In genomic region chr13:41098761-41099160, GRCh38 we compare ENCODE assay signal across 26 cellular contexts.
"Had no signal": no experiment of that assay in that cellular context is flagged by ENCODE, and none has a peak within 500 bp of the region (broad histone marks: within the 10 kb centered on the region; RNA-seq: fewer than 3 reads in every experiment).

No MANE protein-coding gene starts in this region.

- H3K27ac ChIP-seq: ascending aorta, breast epithelium, cardiac muscle cell, colonic mucosa had no signal

- H3K27me3 Mint-ChIP-seq: activated CD4-positive, alpha-beta T cell treated with anti-CD3 and anti-CD28 coated beads, Interleukin-2, amount 10 ng/mL, durations not matched to agents 7 days and 5 days; activated naive CD4-positive, alpha-beta T cell treated with anti-CD3 and anti-CD28 coated beads, Interleukin-2, amount 10 ng/mL, durations not matched to agents 7 days and 5 days; activated T-cell treated with anti-CD3 and anti-CD28 coated beads, Interleukin-2, amount 50 U/mL, for 24 hours had no signal

- H3K9me3 ChIP-seq: ascending aorta, breast epithelium, colonic mucosa had no signal

- H3K36me3 ChIP-seq: ascending aorta, breast epithelium, cardiac muscle cell, colonic mucosa had no signal

- DNase-seq: activated CD4-positive, alpha-beta memory T cell treated with anti-CD3 and anti-CD28 coated beads, Interleukin-2, amount 10 ng/mL, durations not matched to agents 7 days and 5 days; activated CD4-positive, alpha-beta T cell treated with anti-CD3 and anti-CD28 coated beads for 1 hour; activated CD4-positive, alpha-beta T cell treated with anti-CD3 and anti-CD28 coated beads for 4 hours; activated CD4-positive, alpha-beta T cell treated with anti-CD3 and anti-CD28 coated beads, Interleukin-2, amount 10 ng/mL, durations not matched to agents 7 days and 5 days; activated CD4-positive, alpha-beta T cell treated with anti-CD3 and anti-CD28 coated beads, Interleukin-2, amount 50 U/mL, for 4 hours; activated CD8-positive, alpha-beta memory T cell treated with anti-CD3 and anti-CD28 coated beads, Interleukin-2, amount 50 U/mL, for 48 hours; activated gamma-delta T cell; activated naive CD4-positive, alpha-beta T cell; activated naive CD4-positive, alpha-beta T cell treated with anti-CD3 and anti-CD28 coated beads, Interleukin-2, amount 10 ng/mL, durations not matched to agents 7 days and 5 days; activated naive CD8-positive, alpha-beta T cell treated with anti-CD3 and anti-CD28 coated beads, Interleukin-2, amount 10 ng/mL, durations not matched to agents 7 days and 5 days; activated T-cell treated with anti-CD3 and anti-CD28 coated beads for 4 hours; activated T-cell treated with anti-CD3 and anti-CD28 coated beads, Interleukin-2, amount 50 U/mL, for 24 hours; activated T-cell treated with anti-CD3 and anti-CD28 coated beads, Interleukin-2, amount 50 U/mL, for 72 hours; central memory CD4-positive, alpha-beta T cell; cerebellar nuclear complex; colonic mucosa; effector memory CD4-positive, alpha-beta T cell; foreskin fibroblast; T-helper 2 cell had no signal

- H3K4me1 Mint-ChIP-seq: activated CD4-positive, alpha-beta memory T cell treated with anti-CD3 and anti-CD28 coated beads, Interleukin-2, amount 10 ng/mL, durations not matched to agents 7 days and 5 days; activated CD4-positive, alpha-beta T cell treated with anti-CD3 and anti-CD28 coated beads, Interleukin-2, amount 10 ng/mL, durations not matched to agents 7 days and 5 days; activated naive CD4-positive, alpha-beta T cell treated with anti-CD3 and anti-CD28 coated beads, Interleukin-2, amount 10 ng/mL, durations not matched to agents 7 days and 5 days; activated naive CD8-positive, alpha-beta T cell treated with anti-CD3 and anti-CD28 coated beads, Interleukin-2, amount 10 ng/mL, durations not matched to agents 7 days and 5 days; brain; endodermal cell had no signal

- H3K36me3 Mint-ChIP-seq: activated naive CD4-positive, alpha-beta T cell treated with anti-CD3 and anti-CD28 coated beads, Interleukin-2, amount 10 ng/mL, durations not matched to agents 7 days and 5 days; activated naive CD4-positive, alpha-beta T cell treated with anti-CD3 and anti-CD28 coated beads, Interleukin-2, amount 50 U/mL, for 72 hours; activated naive CD8-positive, alpha-beta T cell treated with anti-CD3 and anti-CD28 coated beads, Interleukin-2, amount 10 ng/mL, durations not matched to agents 7 days and 5 days; brain had no signal

- H3K4me3 Mint-ChIP-seq: activated CD4-positive, alpha-beta memory T cell treated with anti-CD3 and anti-CD28 coated beads, Interleukin-2, amount 10 ng/mL, durations not matched to agents 7 days and 5 days; activated CD4-positive, alpha-beta T cell treated with anti-CD3 and anti-CD28 coated beads, Interleukin-2, amount 10 ng/mL, durations not matched to agents 7 days and 5 days; activated naive CD4-positive, alpha-beta T cell treated with anti-CD3 and anti-CD28 coated beads, Interleukin-2, amount 10 ng/mL, durations not matched to agents 7 days and 5 days; activated naive CD8-positive, alpha-beta T cell treated with anti-CD3 and anti-CD28 coated beads, Interleukin-2, amount 10 ng/mL, durations not matched to agents 7 days and 5 days; activated T-cell treated with anti-CD3 and anti-CD28 coated beads, Interleukin-2, amount 50 U/mL, for 24 hours; activated T-cell treated with anti-CD3 and anti-CD28 coated beads, Interleukin-2, amount 50 U/mL, for 72 hours; brain; endodermal cell had no signal

- H3K4me3 ChIP-seq: ascending aorta, breast epithelium, cardiac muscle cell, colonic mucosa had no signal

- H3K4me1 ChIP-seq: ascending aorta, breast epithelium, colonic mucosa had no signal

- H3K9me3 Mint-ChIP-seq: activated naive CD4-positive, alpha-beta T cell treated with anti-CD3 and anti-CD28 coated beads, Interleukin-2, amount 50 U/mL, for 72 hours had no signal

- ATAC-seq: activated naive CD4-positive, alpha-beta T cell treated with anti-CD3 and anti-CD28 coated beads, Interleukin-2, amount 50 U/mL, for 72 hours; activated T-cell treated with anti-CD3 and anti-CD28 coated beads, Interleukin-2, amount 50 U/mL, for 72 hours; esophagus mucosa had no signal

- H3K27me3 ChIP-seq: ascending aorta, breast epithelium, cardiac muscle cell, colonic mucosa had no signal

- H3K27ac Mint-ChIP-seq: activated CD4-positive, alpha-beta memory T cell treated with anti-CD3 and anti-CD28 coated beads, Interleukin-2, amount 10 ng/mL, durations not matched to agents 7 days and 5 days; activated CD4-positive, alpha-beta T cell treated with anti-CD3 and anti-CD28 coated beads, Interleukin-2, amount 10 ng/mL, durations not matched to agents 7 days and 5 days; activated naive CD4-positive, alpha-beta T cell treated with anti-CD3 and anti-CD28 coated beads, Interleukin-2, amount 10 ng/mL, durations not matched to agents 7 days and 5 days; activated naive CD4-positive, alpha-beta T cell treated with anti-CD3 and anti-CD28 coated beads, Interleukin-2, amount 50 U/mL, for 72 hours; activated naive CD8-positive, alpha-beta T cell treated with anti-CD3 and anti-CD28 coated beads, Interleukin-2, amount 10 ng/mL, durations not matched to agents 7 days and 5 days; activated T-cell treated with anti-CD3 and anti-CD28 coated beads, Interleukin-2, amount 50 U/mL, for 24 hours; activated T-cell treated with anti-CD3 and anti-CD28 coated beads, Interleukin-2, amount 50 U/mL, for 72 hours; brain; endodermal cell had no signal
